Comparison of ENCODE assay signal across 1 cellular context in the genomic region with DNA sequence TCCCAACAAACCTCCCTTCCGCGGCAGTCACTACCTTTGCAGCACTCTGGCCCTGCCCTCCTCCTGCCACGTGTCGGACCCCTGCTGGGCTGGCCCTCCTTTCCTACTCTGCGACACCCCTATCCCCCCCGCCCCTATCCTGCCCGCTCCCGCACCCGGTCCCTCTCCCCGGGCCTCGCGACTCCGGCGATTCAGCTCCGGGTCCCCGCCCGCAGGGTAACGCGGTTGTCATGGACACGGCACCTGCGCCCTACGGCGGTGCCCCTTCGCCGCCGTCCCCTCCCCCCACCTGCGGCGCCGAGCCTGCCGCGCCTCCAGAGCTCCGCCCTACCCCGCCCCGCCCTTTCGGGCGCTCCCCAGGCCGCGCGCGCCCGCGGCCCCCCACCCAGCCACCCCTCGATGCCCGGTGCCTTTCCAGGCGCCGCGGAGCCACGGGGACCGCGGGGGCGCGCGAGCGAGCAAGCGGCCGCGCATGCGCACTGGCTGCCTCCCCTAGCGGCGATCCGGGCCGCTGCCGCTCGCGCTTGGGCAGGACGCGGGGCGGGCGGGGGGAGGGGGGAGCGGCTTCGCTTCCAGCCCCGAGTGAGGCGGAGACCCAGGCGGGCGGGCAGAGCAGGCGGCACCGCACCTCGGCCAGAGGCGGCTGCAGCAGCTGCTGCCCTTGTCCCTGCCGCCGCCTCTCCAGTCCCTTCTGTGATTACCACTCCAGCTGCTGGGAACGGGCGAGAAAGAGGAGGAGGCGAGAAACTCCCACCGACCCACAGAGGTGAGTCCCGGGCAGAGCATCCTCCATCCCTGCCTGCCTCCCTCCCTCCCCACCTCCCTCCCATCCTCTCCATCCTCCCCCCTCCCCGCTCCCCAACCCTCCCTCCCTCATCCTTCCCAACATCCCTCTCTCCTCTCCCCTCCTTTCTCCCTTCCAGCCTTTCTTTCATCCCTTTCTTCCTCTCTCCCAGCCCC.
TF ChIP-seq lines count a peak whose summit lies in the region.

A gene (plus strand): TSS at position 610 of the 960 bp plus-strand sequence.

TF ChIP-seq in H1, 55 proteins besides CTCF, POLR2A, EP300 and RAD21:
- TF ChIP-seq POLR2AphosphoS5 (IDR thresholded peaks at IDR 0.05; ENCODE audit: low read depth, low read length) (no peak), FOSL1 (IDR thresholded peaks at IDR 0.05; ENCODE audit: insufficient read depth, low read depth, low read length) (no peak), TAF1 (IDR thresholded peaks at IDR 0.05; ENCODE audit: low read depth, low read length) (peak; percentile 32), CHD2 (IDR thresholded peaks at IDR 0.05; ENCODE audit: low read length) (peak; percentile 66; the same call in 1 of the 2 replicates), TAF7 (optimal IDR thresholded peaks at IDR 0.05; ENCODE audit: borderline replicate concordance, low read depth, low read length) (peak; percentile 3), RFX5 (IDR thresholded peaks at IDR 0.05; ENCODE audit: borderline replicate concordance, low read depth, low read length) (no peak), RBBP5 (IDR thresholded peaks at IDR 0.05; ENCODE audit: borderline replicate concordance, low read depth, low read length) (peak; percentile 89; the same call in 1 of the 2 replicates), KDM4A (IDR thresholded peaks at IDR 0.05; ENCODE audit: low read depth, low read length, severe bottlenecking) (peak; percentile 90), MAFK (IDR thresholded peaks at IDR 0.05; ENCODE audit: low read depth, low read length) (no peak), EGR1 (IDR thresholded peaks at IDR 0.05; ENCODE audit: borderline replicate concordance, low read depth, low read length) (no peak), NRF1 (IDR thresholded peaks at IDR 0.05; ENCODE audit: low read depth, low read length) (peak; percentile 73), ASH2L (IDR thresholded peaks at IDR 0.05; ENCODE audit: low read length) (peak; percentile 60), PHF8 (conservative IDR thresholded peaks at IDR 0.05; ENCODE audit: low read depth, low read length) (peak; percentile 58; the same call in 1 of the 2 replicates), SP2 (IDR thresholded peaks at IDR 0.05; ENCODE audit: low read length) (no peak), YY1 (IDR thresholded peaks at IDR 0.05; ENCODE audit: low read depth, low read length) (no peak), CBX5 (IDR thresholded peaks at IDR 0.05; ENCODE audit: low read depth, low read length) (no peak), CREB1 (IDR thresholded peaks at IDR 0.05) (peak; percentile 18; the same call in 1 of the 2 replicates), HDAC6 (IDR thresholded peaks at IDR 0.05; ENCODE audit: low read depth, low read length) (no peak), TCF12 (IDR thresholded peaks at IDR 0.05; ENCODE audit: low read depth, low read length) (0 out of 2 replicates have a peak, but pooled peaks have one; percentile 6), SP1 (IDR thresholded peaks at IDR 0.05; ENCODE audit: low read depth, low read length) (0 out of 2 replicates have a peak, but pooled peaks have one; percentile 7), SIN3A (conservative IDR thresholded peaks at IDR 0.05 in 1 of 2, IDR thresholded peaks at IDR 0.05 in 1 of 2; ENCODE audit: low read depth in 1 of 2, low read length in 2 of 2) (no peak; a peak in 1 of 4 replicates), BACH1 (IDR thresholded peaks at IDR 0.05; ENCODE audit: low read length) (no peak), SAP30 (IDR thresholded peaks at IDR 0.05; ENCODE audit: insufficient read depth, insufficient replicate concordance, low read length) (no peak), KDM1A (IDR thresholded peaks at IDR 0.05; ENCODE audit: borderline replicate concordance, low read length) (no peak), HDAC2 (IDR thresholded peaks at IDR 0.05; ENCODE audit: borderline replicate concordance in 1 of 2, low read depth in 2 of 2, low read length in 2 of 2) (peak; percentile 20 to 60; a peak in 2 of 4 replicates), SIX5 (IDR thresholded peaks at IDR 0.05; ENCODE audit: low read depth, low read length) (no peak)
- TF ChIP-seq, protein P1, sequence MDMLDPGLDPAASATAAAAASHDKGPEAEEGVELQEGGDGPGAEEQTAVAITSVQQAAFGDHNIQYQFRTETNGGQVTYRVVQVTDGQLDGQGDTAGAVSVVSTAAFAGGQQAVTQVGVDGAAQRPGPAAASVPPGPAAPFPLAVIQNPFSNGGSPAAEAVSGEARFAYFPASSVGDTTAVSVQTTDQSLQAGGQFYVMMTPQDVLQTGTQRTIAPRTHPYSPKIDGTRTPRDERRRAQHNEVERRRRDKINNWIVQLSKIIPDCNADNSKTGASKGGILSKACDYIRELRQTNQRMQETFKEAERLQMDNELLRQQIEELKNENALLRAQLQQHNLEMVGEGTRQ (IDR thresholded peaks at IDR 0.05; ENCODE audit: low read length) = peak; percentile 63
- TF ChIP-seq, protein P2, sequence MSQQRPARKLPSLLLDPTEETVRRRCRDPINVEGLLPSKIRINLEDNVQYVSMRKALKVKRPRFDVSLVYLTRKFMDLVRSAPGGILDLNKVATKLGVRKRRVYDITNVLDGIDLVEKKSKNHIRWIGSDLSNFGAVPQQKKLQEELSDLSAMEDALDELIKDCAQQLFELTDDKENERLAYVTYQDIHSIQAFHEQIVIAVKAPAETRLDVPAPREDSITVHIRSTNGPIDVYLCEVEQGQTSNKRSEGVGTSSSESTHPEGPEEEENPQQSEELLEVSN (IDR thresholded peaks at IDR 0.05) = peak; percentile 33; the same call in 1 of the 2 replicates
- TF ChIP-seq, protein P3, sequence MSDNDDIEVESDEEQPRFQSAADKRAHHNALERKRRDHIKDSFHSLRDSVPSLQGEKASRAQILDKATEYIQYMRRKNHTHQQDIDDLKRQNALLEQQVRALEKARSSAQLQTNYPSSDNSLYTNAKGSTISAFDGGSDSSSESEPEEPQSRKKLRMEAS (IDR thresholded peaks at IDR 0.05) = peak; percentile 88
- TF ChIP-seq, protein P4, sequence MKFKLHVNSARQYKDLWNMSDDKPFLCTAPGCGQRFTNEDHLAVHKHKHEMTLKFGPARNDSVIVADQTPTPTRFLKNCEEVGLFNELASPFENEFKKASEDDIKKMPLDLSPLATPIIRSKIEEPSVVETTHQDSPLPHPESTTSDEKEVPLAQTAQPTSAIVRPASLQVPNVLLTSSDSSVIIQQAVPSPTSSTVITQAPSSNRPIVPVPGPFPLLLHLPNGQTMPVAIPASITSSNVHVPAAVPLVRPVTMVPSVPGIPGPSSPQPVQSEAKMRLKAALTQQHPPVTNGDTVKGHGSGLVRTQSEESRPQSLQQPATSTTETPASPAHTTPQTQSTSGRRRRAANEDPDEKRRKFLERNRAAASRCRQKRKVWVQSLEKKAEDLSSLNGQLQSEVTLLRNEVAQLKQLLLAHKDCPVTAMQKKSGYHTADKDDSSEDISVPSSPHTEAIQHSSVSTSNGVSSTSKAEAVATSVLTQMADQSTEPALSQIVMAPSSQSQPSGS (IDR thresholded peaks at IDR 0.05; ENCODE audit: low read length) = no peak
